ENCODE assay signal across 27 cellular contexts in the genomic region with DNA sequence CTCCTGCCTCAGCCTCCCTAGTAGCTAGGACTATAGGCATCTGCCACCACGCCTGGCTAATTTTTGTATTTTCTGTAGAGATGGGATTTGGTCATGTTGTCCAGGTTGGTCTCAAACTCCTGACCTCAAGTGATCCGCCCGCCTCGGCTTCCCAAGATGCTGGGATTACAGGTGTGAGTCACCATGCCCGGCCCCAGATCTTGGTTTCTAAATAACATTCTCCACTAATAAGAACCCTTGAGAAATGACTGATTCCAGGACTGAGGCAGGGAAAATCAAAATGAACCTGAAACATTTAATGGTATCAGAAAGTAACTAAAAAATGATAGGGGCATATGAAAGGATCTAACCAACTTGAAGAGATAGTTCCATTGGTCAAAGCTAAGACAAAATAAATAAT. TPM values are rescaled to one million over a fixed set of nuclear protein-coding genes. Genes with fewer than 3 reads are reported as not detected.
A peak's percentile ranks its signal among the peaks of the same experiment; 100 is the strongest.
DNase-seq lines count a peak whose midpoint lies in the region; ATAC-seq and TF ChIP-seq lines count a peak whose summit lies in the region.
"Had no signal": no experiment of that assay in that cellular context is flagged by ENCODE, and none has a peak within 500 bp of the region (broad histone marks: within the 10 kb centered on the region; RNA-seq: fewer than 3 reads in every experiment).

No MANE protein-coding gene starts in this region.

- H3K27ac Mint-ChIP-seq in GM23338 = no peak overlapping the region
- peak overlapping the region; percentile 31 for H3K27ac Mint-ChIP-seq in activated T-helper 17 cell treated with anti-CD3 and anti-CD28 coated beads, Interleukin-2, amount 50 U/mL, for 72 hours
- H3K27ac Mint-ChIP-seq in CD8-positive, alpha-beta T cell = no peak overlapping the region
- H3K27ac Mint-ChIP-seq: HFFc6 had no signal

- H3K4me1 ChIP-seq in GM23338 (ENCODE audit: insufficient read depth) (0 out of 2 replicates have a peak, but pooled peaks cover 11% of the 10 kb centered on the region), stomach (peaks cover 0 to 76% (median 21%) of the 10 kb centered on the region in 4 donors)
- H3K4me1 ChIP-seq in CD8-positive, alpha-beta T cell (ENCODE audit: insufficient read depth, low read length) = no peaks in the 10 kb centered on the region

- H3K36me3 ChIP-seq in GM23338 (ENCODE audit: insufficient read depth) (no peaks in the 10 kb centered on the region), stomach (no peaks in the 10 kb centered on the region)
- no peaks in the 10 kb centered on the region for H3K36me3 ChIP-seq in CD8-positive, alpha-beta T cell (ENCODE audit: insufficient read depth, low read length)
- H3K36me3 ChIP-seq: BE2C had no signal

- H3F3A ChIP-seq in GM23338 (replicated peaks; ENCODE audit: low read depth) = no peaks in the 10 kb centered on the region

- peak; percentile 9 to 12 for DNase-seq in activated CD4-positive, alpha-beta T cell treated with anti-CD3 and anti-CD28 coated beads, Interleukin-2, amount 50 U/mL, for 48 hours
- no peak for DNase-seq in activated CD4-positive, alpha-beta T cell treated with anti-CD3 and anti-CD28 coated beads for 4 hours
- DNase-seq in GM23338 (ENCODE audit: low spot score) (no peak), glomerular visceral epithelial cell (ENCODE audit: extremely low spot score) (peak; percentile 6), epidermal melanocyte (ENCODE audit: insufficient read length, low spot score) (no peak), stomach (no peak)
- DNase-seq in CD8-positive, alpha-beta T cell = no peak
- DNase-seq: 8988T; ACHN; BE2C; DMS153; DND-41; GM23248; H9; HFFc6; MM.1S; NCI-H2029 treated with DMSO at 0.1 percent for 48 hours; NCI-H446 treated with DMSO at 0.1 percent for 48 hours; NCI-H526; NCI-H82; NK-92 treated with Interleukin-12 subunit alpha and Interleukin-12 subunit beta, amount 100 ng/mL, for 24 hours; Right ventricle myocardium superior; RPMI8226 had no signal

- H4K20me1 ChIP-seq in GM23338 (replicated peaks; ENCODE audit: insufficient read depth) = peaks cover 11% of the 10 kb centered on the region

- no peak for TF ChIP-seq POLR2A in stomach (IDR thresholded peaks at IDR 0.05)

- no peak overlapping the region for H2AFZ ChIP-seq in GM23338
- H2AFZ ChIP-seq: GM23248 had no signal

- H3K27ac ChIP-seq in GM23338 (ENCODE audit: low read depth) (peak overlapping the region; percentile 55; the same call in 1 of the 2 replicates), stomach (no peak overlapping the region)
- no peak overlapping the region for H3K27ac ChIP-seq in CD8-positive, alpha-beta T cell (ENCODE audit: low read depth, low read length)
- H3K27ac ChIP-seq: GM23248, SJSA1 had no signal

- no peaks in the 10 kb centered on the region for H3K27me3 Mint-ChIP-seq in GM23338 (ENCODE audit: insufficient read depth, low read depth, poor library complexity)
- no peaks in the 10 kb centered on the region for H3K27me3 Mint-ChIP-seq in activated T-helper 17 cell treated with anti-CD3 and anti-CD28 coated beads, Interleukin-2, amount 50 U/mL, for 72 hours
- no peaks in the 10 kb centered on the region for H3K27me3 Mint-ChIP-seq in CD8-positive, alpha-beta T cell (ENCODE audit: low read depth)

- H3K4me1 Mint-ChIP-seq in GM23338 = peaks cover 4% of the 10 kb centered on the region; the same call in 2 of the 3 replicates
- H3K4me1 Mint-ChIP-seq in activated T-helper 17 cell treated with anti-CD3 and anti-CD28 coated beads, Interleukin-2, amount 50 U/mL, for 72 hours = peaks cover 5% of the 10 kb centered on the region
- peaks cover 2% of the 10 kb centered on the region for H3K4me1 Mint-ChIP-seq in CD8-positive, alpha-beta T cell (ENCODE audit: low read depth)

- H3K36me3 Mint-ChIP-seq in GM23338 (ENCODE audit: low read depth) = peaks cover 3% of the 10 kb centered on the region; the same call in 1 of the 3 replicates
- no peaks in the 10 kb centered on the region for H3K36me3 Mint-ChIP-seq in activated T-helper 17 cell treated with anti-CD3 and anti-CD28 coated beads, Interleukin-2, amount 50 U/mL, for 72 hours (ENCODE audit: low read depth)
- no peaks in the 10 kb centered on the region for H3K36me3 Mint-ChIP-seq in CD8-positive, alpha-beta T cell
- H3K36me3 Mint-ChIP-seq: CD14-positive monocyte had no signal

- POLR2A ChIA-PET in CD8-positive, alpha-beta T cell (lab: Charles Lee) = no interaction called here

- intact Hi-C loops in stomach (cut with DNase I; ENCODE audit: low total_unique reads) = no loop called here
- intact Hi-C loops in CD8-positive, alpha-beta T cell (cut with DNase I, micrococcal nuclease) = no loop called here

- CTCF ChIA-PET in CD8-positive, alpha-beta T cell (lab: Charles Lee) = no interaction called here

- H3K4me3 Mint-ChIP-seq in GM23338 = no peak overlapping the region
- H3K4me3 Mint-ChIP-seq in activated T-helper 17 cell treated with anti-CD3 and anti-CD28 coated beads, Interleukin-2, amount 50 U/mL, for 72 hours = no peak overlapping the region
- H3K4me3 Mint-ChIP-seq in CD8-positive, alpha-beta T cell = no peak overlapping the region
- H3K4me3 Mint-ChIP-seq: CD14-positive monocyte, H9, HFFc6 had no signal

- H3K9me3 Mint-ChIP-seq in GM23338 = no peaks in the 10 kb centered on the region
- no peaks in the 10 kb centered on the region for H3K9me3 Mint-ChIP-seq in activated T-helper 17 cell treated with anti-CD3 and anti-CD28 coated beads, Interleukin-2, amount 50 U/mL, for 72 hours
- H3K9me3 Mint-ChIP-seq in CD8-positive, alpha-beta T cell = no peaks in the 10 kb centered on the region
- H3K9me3 Mint-ChIP-seq: H9, HFFc6 had no signal

- no peak overlapping the region for H3K4me2 ChIP-seq in GM23338

- TF ChIP-seq CTCF in GM23338 (conservative IDR thresholded peaks at IDR 0.05; ENCODE audit: low read depth in 2 of 2) (no peak), stomach (IDR thresholded peaks at IDR 0.05) (no peak)
- no peak for TF ChIP-seq CTCF in CD8-positive, alpha-beta T cell (IDR thresholded peaks at IDR 0.05)

- no peaks in the 10 kb centered on the region for H3K9me2 ChIP-seq in GM23338 (ENCODE audit: insufficient read depth)

- peaks cover 98% of the 10 kb centered on the region for H3K79me2 ChIP-seq in GM23338 (replicated peaks; ENCODE audit: insufficient read depth)

- 82 to 97% (median 94%) methylated on average over 5 of the region's 5 CpGs for WGBS in stomach, 5 donors

- no peaks in the 10 kb centered on the region for H3K9me3 ChIP-seq in stomach
- no peaks in the 10 kb centered on the region for H3K9me3 ChIP-seq in CD8-positive, alpha-beta T cell (ENCODE audit: low read length)
- H3K9me3 ChIP-seq: BE2C, SJSA1 had no signal

- ATAC-seq in GM23338 = no peak
- peak; percentile 60 for ATAC-seq in activated T-helper 17 cell treated with anti-CD3 and anti-CD28 coated beads, Interleukin-2, amount 50 U/mL, for 72 hours (replicated peaks)
- ATAC-seq in CD8-positive, alpha-beta T cell = no peak
- ATAC-seq: K562 had no signal

- no peak for TF ChIP-seq EP300 in stomach (IDR thresholded peaks at IDR 0.05)

- H3K4me3 ChIP-seq in GM23338 (no peak overlapping the region), stomach (no peak overlapping the region)
- no peak overlapping the region for H3K4me3 ChIP-seq in CD8-positive, alpha-beta T cell (ENCODE audit: low read depth, low read length)
- H3K4me3 ChIP-seq: GM23248, K562, SJSA1 had no signal

- H3K27me3 ChIP-seq in GM23338 (ENCODE audit: insufficient read depth) (no peaks in the 10 kb centered on the region), stomach (no peaks in the 10 kb centered on the region)
- no peaks in the 10 kb centered on the region for H3K27me3 ChIP-seq in CD8-positive, alpha-beta T cell (ENCODE audit: insufficient read depth, low read length)
- H3K27me3 ChIP-seq: BE2C, SJSA1 had no signal

TF ChIP-seq in GM23338, 12 proteins besides CTCF, POLR2A, EP300 and RAD21 (continues in another document):
- TF ChIP-seq STAT1 (IDR thresholded peaks at IDR 0.05; ENCODE audit: unreplicated experiment) = no peak
- TF ChIP-seq JUNB (IDR thresholded peaks at IDR 0.05; ENCODE audit: unreplicated experiment) = no peak
- TF ChIP-seq EZH2phosphoT487 (IDR thresholded peaks at IDR 0.05; ENCODE audit: unreplicated experiment) = no peak

RNA-seq across cellular contexts. Expression of a gene that starts 34.0 kb away (rescaled TPM):
- total RNA-seq in GM23338 (2014; rRNA removed; shearing (Covaris generic)) = 14.2 and 21.6 TPM in 2 replicates
- polyA plus RNA-seq in GM23338 (2016; fragmentation: Nextera tagmentation; extraction: Ambion mirVana) = 6.3 and 6.7 TPM in 2 replicates
- total RNA-seq in activated T-helper 17 cell treated with anti-CD3 and anti-CD28 coated beads, Interleukin-2, amount 50 U/mL, for 72 hours = 10 to 100 TPM in 1 of 2 donors, 1 to 10 TPM in 1; 7.6 to 12.3 TPM
- total RNA-seq in stomach = 10 to 100 TPM in 4 of 5 donors, 1 to 10 TPM in 1; 9.6 to 48.3 (median 31.4) TPM
- 1 to 10 TPM; 2.8 to 5.6 (median 3.4) TPM for polyA plus RNA-seq in stomach
- total RNA-seq in CD8-positive, alpha-beta T cell = 1 to 10 TPM; 9.4 to 9.6 TPM

Comparison
In these comparisons a context has a peak if more than half of its experiments do, and no peak if none do; other contexts are left out.
1. DNase-seq: peak in activated CD4-positive, alpha-beta T cell treated with anti-CD3 and anti-CD28 coated beads, Interleukin-2, amount 50 U/mL, for 48 hours (2 of 2) and glomerular visceral epithelial cell (single experiment); none in activated CD4-positive, alpha-beta T cell treated with anti-CD3 and anti-CD28 coated beads for 4 hours (0 of 2), GM23338 (single experiment), epidermal melanocyte (single experiment), stomach (single experiment) and CD8-positive, alpha-beta T cell (0 of 7).